In the genomic region with DNA sequence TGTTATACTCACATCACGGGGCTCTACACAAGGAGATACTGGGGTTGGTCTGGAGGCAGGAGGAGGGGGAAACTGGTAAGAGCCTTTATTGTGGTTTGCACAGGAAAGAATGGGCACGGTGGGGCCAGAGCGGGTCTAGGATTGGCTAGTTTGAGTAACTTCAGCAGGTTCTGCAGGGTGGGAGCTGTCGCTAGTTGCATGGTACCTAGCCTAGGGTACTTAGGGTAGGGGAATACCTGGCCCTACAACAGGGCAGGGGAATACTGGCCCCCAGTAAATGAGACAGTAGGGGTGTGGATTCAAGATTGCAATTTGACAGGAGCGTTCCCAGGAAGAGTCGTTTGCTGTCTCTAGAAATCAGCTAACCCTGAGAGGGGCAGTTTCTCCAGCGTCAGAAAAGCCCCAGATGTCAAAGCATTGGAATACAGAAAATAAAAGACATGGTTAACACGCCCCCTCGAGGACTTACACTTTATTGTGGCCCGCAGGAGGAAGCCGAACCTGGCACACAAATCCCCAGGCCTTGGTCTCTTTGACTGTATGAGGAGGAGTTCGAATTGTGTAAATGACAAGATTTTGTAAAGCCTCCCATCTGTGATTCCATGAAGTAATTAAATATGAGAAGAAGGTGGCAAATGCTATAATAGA, we compare ENCODE assay signal across 15 cellular contexts. TPM values are rescaled to one million over a fixed set of nuclear protein-coding genes. Genes with fewer than 3 reads are reported as not detected.
"Had no signal": no experiment of that assay in that cellular context is flagged by ENCODE, and none has a peak within 500 bp of the region (broad histone marks: within the 10 kb centered on the region; RNA-seq: fewer than 3 reads in every experiment).

No MANE protein-coding gene starts in this region.

- H3K27me3 ChIP-seq: ovary, sigmoid colon had no signal

- H3K36me3 Mint-ChIP-seq: activated CD4-positive, alpha-beta memory T cell treated with anti-CD3 and anti-CD28 coated beads for 36 hours; activated CD8-positive, alpha-beta memory T cell treated with anti-CD3 and anti-CD28 coated beads, Interleukin-2, amount 10 ng/mL, durations not matched to agents 7 days and 5 days; immature natural killer cell had no signal

- H3K4me1 ChIP-seq: sigmoid colon, spleen had no signal

- ATAC-seq: activated CD8-positive, alpha-beta memory T cell treated with anti-CD3 and anti-CD28 coated beads, Interleukin-2, amount 10 ng/mL, durations not matched to agents 7 days and 5 days; stimulated activated naive CD8-positive, alpha-beta T cell treated with anti-CD3 and anti-CD28 coated beads, Interleukin-15, amount 100 ng/mL, for 72 hours had no signal

- H3K27ac ChIP-seq: dorsolateral prefrontal cortex, ovary, sigmoid colon, spleen had no signal

- H3K27ac Mint-ChIP-seq: activated CD4-positive, alpha-beta memory T cell treated with anti-CD3 and anti-CD28 coated beads for 36 hours; activated CD8-positive, alpha-beta memory T cell treated with anti-CD3 and anti-CD28 coated beads, Interleukin-2, amount 10 ng/mL, durations not matched to agents 7 days and 5 days; activated T-helper 2 cell treated with anti-CD3 and anti-CD28 coated beads, Interferon-gamma antibody, Interleukin-2, Interleukin-4, amounts not matched to agents 10 μg/mL and 5 μg/mL and 100 μg/mL, durations not matched to agents 14 hours and 24 hours and 36 hours; immature natural killer cell; stimulated activated naive CD8-positive, alpha-beta T cell treated with anti-CD3 and anti-CD28 coated beads, Interleukin-15, amount 100 ng/mL, for 72 hours; type B pancreatic cell had no signal

- H3K4me1 Mint-ChIP-seq: activated CD8-positive, alpha-beta memory T cell treated with anti-CD3 and anti-CD28 coated beads, Interleukin-2, amount 10 ng/mL, durations not matched to agents 7 days and 5 days; stimulated activated naive CD8-positive, alpha-beta T cell treated with anti-CD3 and anti-CD28 coated beads, Interleukin-15, amount 100 ng/mL, for 72 hours had no signal

- H3K9me3 ChIP-seq: ovary, sigmoid colon, spleen had no signal

- H3K36me3 ChIP-seq: ovary, sigmoid colon, spleen had no signal

- H3K27me3 Mint-ChIP-seq: type B pancreatic cell had no signal

- H3K4me3 Mint-ChIP-seq: activated CD4-positive, alpha-beta memory T cell treated with anti-CD3 and anti-CD28 coated beads for 36 hours; activated CD8-positive, alpha-beta memory T cell treated with anti-CD3 and anti-CD28 coated beads, Interleukin-2, amount 10 ng/mL, durations not matched to agents 7 days and 5 days; immature natural killer cell; neural crest cell; stimulated activated naive CD8-positive, alpha-beta T cell treated with anti-CD3 and anti-CD28 coated beads, Interleukin-15, amount 100 ng/mL, for 72 hours; type B pancreatic cell had no signal

- H3K4me3 ChIP-seq: dorsolateral prefrontal cortex, ovary, sigmoid colon, spleen had no signal

- DNase-seq: activated CD4-positive, alpha-beta memory T cell treated with anti-CD3 and anti-CD28 coated beads for 36 hours; activated CD8-positive, alpha-beta memory T cell treated with anti-CD3 and anti-CD28 coated beads, Interleukin-2, amount 10 ng/mL, durations not matched to agents 7 days and 5 days; activated naive CD4-positive, alpha-beta T cell treated with anti-CD3 and anti-CD28 coated beads, Interleukin-2, amount 50 U/mL, for 16 hours; activated T-cell treated with anti-CD3 and anti-CD28 coated beads, Interleukin-2, amount 50 U/mL, for 1 hour; dorsolateral prefrontal cortex; erythroblast; hypothalamus; immature natural killer cell; ovary; sigmoid colon; spleen; stimulated activated naive CD8-positive, alpha-beta T cell treated with anti-CD3 and anti-CD28 coated beads, Interleukin-15, amount 100 ng/mL, for 72 hours had no signal

- H3K9me3 Mint-ChIP-seq: activated CD4-positive, alpha-beta memory T cell treated with anti-CD3 and anti-CD28 coated beads for 36 hours; activated T-helper 2 cell treated with anti-CD3 and anti-CD28 coated beads, Interferon-gamma antibody, Interleukin-2, Interleukin-4, amounts not matched to agents 10 μg/mL and 5 μg/mL and 100 μg/mL, durations not matched to agents 14 hours and 24 hours and 36 hours; immature natural killer cell; stimulated activated naive CD8-positive, alpha-beta T cell treated with anti-CD3 and anti-CD28 coated beads, Interleukin-15, amount 100 ng/mL, for 72 hours; type B pancreatic cell had no signal

RNA-seq across cellular contexts. Expression of gene ST8SIA2, which starts 32.0 kb away (rescaled TPM):
- polyA plus RNA-seq: immature natural killer cell, spleen had no signal
